ENCODE assay signal across 21 cellular contexts in the genomic region with DNA sequence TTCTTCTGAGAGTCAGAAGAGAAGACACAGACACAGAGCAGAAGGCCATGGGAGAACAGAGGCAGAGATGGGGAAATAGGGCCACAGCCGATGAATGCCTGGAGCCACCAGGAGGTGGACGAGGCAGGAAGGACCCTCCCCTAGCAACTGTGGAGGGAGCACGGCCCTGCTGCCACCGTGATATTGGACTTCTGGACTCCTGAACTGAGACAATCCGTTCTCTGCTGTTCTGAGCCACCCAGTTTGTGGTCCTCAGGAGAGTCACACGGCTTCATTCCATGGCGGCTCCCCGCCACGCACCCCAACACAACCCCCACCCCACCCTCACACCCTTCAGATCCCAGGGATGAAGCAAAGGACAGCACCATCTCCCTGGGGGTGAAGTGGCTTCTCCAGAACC.
DNase-seq lines count a peak whose midpoint lies in the region; ATAC-seq, FAIRE-seq and TF ChIP-seq lines count a peak whose summit lies in the region.
"Had no signal": no experiment of that assay in that cellular context is flagged by ENCODE, and none has a peak within 500 bp of the region (broad histone marks: within the 10 kb centered on the region; RNA-seq: fewer than 3 reads in every experiment).

No MANE protein-coding gene starts in this region.

- H3K9ac ChIP-seq in kidney (ENCODE audit: low read length in 2 of 2): no peak overlapping the region
- peak overlapping the region; percentile 27 for H3K9ac ChIP-seq in neuronal stem cell (ENCODE audit: low read depth, low read length, poor library complexity)

- H3K36me3 ChIP-seq in H7 (replicated peaks; ENCODE audit: control insufficient read depth, insufficient read depth, low read length) (no peaks in the 10 kb centered on the region), kidney (ENCODE audit: control insufficient read depth in 1 of 2, insufficient read depth in 2 of 2, low read length in 2 of 2) (no peaks in the 10 kb centered on the region), neuronal stem cell (replicated peaks in 1 of 2; ENCODE audit: control insufficient read depth in 2 of 2, insufficient read depth in 2 of 2, low read length in 2 of 2) (no peaks in the 10 kb centered on the region), aorta (ENCODE audit: control insufficient read depth in 1 of 2, insufficient read depth in 2 of 2, low read length in 1 of 2) (no peaks in the 10 kb centered on the region)
- H3K36me3 ChIP-seq: BE2C had no signal

- intact Hi-C loops in CD14-positive monocyte (cut with micrococcal nuclease) (no loop called here), kidney (cut with DNase I) (no loop called here), aorta (cut with DNase I) (no loop called here)

- no peaks in the 10 kb centered on the region for H3K36me3 Mint-ChIP-seq in CD14-positive monocyte
- H3K36me3 Mint-ChIP-seq: IgD-negative memory B cell had no signal

- H4K8ac ChIP-seq in neuronal stem cell (ENCODE audit: low read depth, low read length): no peak overlapping the region

- no peak for FAIRE-seq in kidney (lab: Jason Lieb, UNC)
- FAIRE-seq: D721Med, GM12892, HTR-8/SVneo had no signal

- H3K4ac ChIP-seq in neuronal stem cell (ENCODE audit: low read length): no peak overlapping the region

- H3K4me2 ChIP-seq in neuronal stem cell (ENCODE audit: insufficient read depth, low read length, poor library complexity, severe bottlenecking): no peak overlapping the region

- H3K79me1 ChIP-seq in neuronal stem cell (ENCODE audit: low read depth, low read length): no peaks in the 10 kb centered on the region

- TF ChIP-seq CTCF in CD14-positive monocyte (IDR thresholded peaks at IDR 0.05) (no peak), kidney (IDR thresholded peaks at IDR 0.05; ENCODE audit: borderline replicate concordance, extremely low read depth, insufficient read depth) (no peak)

- peak overlapping the region; percentile 49 for H2AK5ac ChIP-seq in neuronal stem cell (ENCODE audit: low read depth, low read length)

- no peak overlapping the region for H3K27ac Mint-ChIP-seq in CD14-positive monocyte
- H3K27ac Mint-ChIP-seq: CD4-positive, alpha-beta T cell had no signal

- DNase-seq in CD14-positive monocyte (ENCODE audit: low spot score) (peak; percentile 26), H7 (peak; percentile 23), kidney (peak; percentile 10), neuronal stem cell (ENCODE audit: low spot score) (no peak), SW 1271 (lab: John Stamatoyannopoulos, UW) (no peak), aorta (no peak)
- DNase-seq in effector CD8-positive, alpha-beta T cell (lab: John Stamatoyannopoulos, UW): no peak
- DNase-seq: BE2C; C1 segment of cervical spinal cord; Caco-2; CD4-positive, alpha-beta T cell; DMS153; DMS79; GDM1; HCEC 1CT; KBM-7 had no signal

- no peak overlapping the region for H4K91ac ChIP-seq in neuronal stem cell (ENCODE audit: low read depth, low read length, poor library complexity)

- H2BK120ac ChIP-seq in neuronal stem cell (ENCODE audit: low read depth, low read length): no peak overlapping the region

- H3K4me3 Mint-ChIP-seq in CD14-positive monocyte: no peak overlapping the region
- H3K4me3 Mint-ChIP-seq: CD4-positive, alpha-beta T cell had no signal

- peak overlapping the region; percentile 40 for H3K18ac ChIP-seq in neuronal stem cell (ENCODE audit: low read length)

- no peak overlapping the region for H3K4me3 ChIP-seq in H7 (ENCODE audit: insufficient read depth, low read depth, low read length)
- no peak overlapping the region for H3K4me3 ChIP-seq in kidney (ENCODE audit: low read length in 2 of 2)
- H3K4me3 ChIP-seq in neuronal stem cell (ENCODE audit: low read length in 2 of 2): no peak overlapping the region
- no peak overlapping the region for H3K4me3 ChIP-seq in aorta (ENCODE audit: low read length in 2 of 2)

- WGBS in neuronal stem cell (ENCODE audit: extremely low coverage in 2 of 2, insufficient read length in 2 of 2, insufficient replicate concordance in 1 of 2), 2 donors: no CpG with 5 or more reads among the region's 9 CpGs
- 72 to 75% methylated on average over 9 of the region's 9 CpGs for WGBS in aorta, 2 donors

- H2BK5ac ChIP-seq in neuronal stem cell (ENCODE audit: low read length): no peak overlapping the region

- H3K9me3 Mint-ChIP-seq in CD14-positive monocyte: peaks cover 0 to 2% (median 0%) of the 10 kb centered on the region in 7 donors
- H3K9me3 Mint-ChIP-seq: CD4-positive, alpha-beta T cell had no signal

- H2BK15ac ChIP-seq in neuronal stem cell (ENCODE audit: low read length): no peak overlapping the region

- H3K23ac ChIP-seq in neuronal stem cell (ENCODE audit: low read depth, low read length, poor library complexity): no peak overlapping the region

- H3K4me1 ChIP-seq in kidney (ENCODE audit: control insufficient read depth in 1 of 2, insufficient read depth in 1 of 2, low read depth in 1 of 2, low read length in 2 of 2): no peaks in the 10 kb centered on the region
- H3K4me1 ChIP-seq in neuronal stem cell (ENCODE audit: control insufficient read depth in 2 of 2, insufficient read depth in 1 of 2, low read depth in 1 of 2, low read length in 2 of 2): peaks cover 4 to 8% of the 10 kb centered on the region in 2 donors
- H3K4me1 ChIP-seq in aorta (ENCODE audit: control insufficient read depth in 1 of 2, insufficient read depth in 2 of 2, low read length in 2 of 2): no peaks in the 10 kb centered on the region
- H3K4me1 ChIP-seq: Caco-2 had no signal

- H3K4me1 Mint-ChIP-seq in CD14-positive monocyte: no peaks in the 10 kb centered on the region

- H2BK12ac ChIP-seq in neuronal stem cell (ENCODE audit: low read length): no peak overlapping the region

- no peaks in the 10 kb centered on the region for H3K9me3 ChIP-seq in kidney (ENCODE audit: control insufficient read depth in 1 of 2, low read length in 2 of 2)
- H3K9me3 ChIP-seq in neuronal stem cell (replicated peaks in 1 of 2; ENCODE audit: control insufficient read depth in 2 of 2, insufficient read depth in 1 of 2, low read depth in 1 of 2, low read length in 2 of 2): no peaks in the 10 kb centered on the region
- H3K9me3 ChIP-seq in aorta (ENCODE audit: control insufficient read depth, low read length): no peaks in the 10 kb centered on the region
- H3K9me3 ChIP-seq: BE2C, Caco-2 had no signal

- H3K27me3 Mint-ChIP-seq in CD14-positive monocyte (ENCODE audit: low read depth in 3 of 3): peaks cover 0 to 5% (median 0%) of the 10 kb centered on the region in 3 donors

- no peak for ATAC-seq in HG03108 (IDR thresholded peaks at IDR 0.05; ENCODE audit: unreplicated experiment)
- ATAC-seq in aorta (ENCODE audit: low FRiP score): no peak

- no peak overlapping the region for H3K27ac ChIP-seq in kidney (ENCODE audit: low read depth in 2 of 2, low read length in 2 of 2)
- H3K27ac ChIP-seq in neuronal stem cell (replicated peaks; ENCODE audit: low read length): no peak overlapping the region
- H3K27ac ChIP-seq in aorta (ENCODE audit: low read depth in 1 of 2, low read length in 2 of 2): no peak overlapping the region

- H3K27me3 ChIP-seq in H7 (ENCODE audit: control insufficient read depth, insufficient read depth, low read length) (no peaks in the 10 kb centered on the region), neuronal stem cell (ENCODE audit: control insufficient read depth in 3 of 3, insufficient read depth in 3 of 3, low read depth in 1 of 3, low read length in 3 of 3) (peaks cover 0 to under 1% (median 0%) of the 10 kb centered on the region in 3 experiments), aorta (ENCODE audit: control insufficient read depth in 1 of 2, insufficient read depth in 2 of 2, low read length in 1 of 2) (no peaks in the 10 kb centered on the region)
- H3K27me3 ChIP-seq: BE2C had no signal

- no peak overlapping the region for H3K14ac ChIP-seq in neuronal stem cell (ENCODE audit: low read length)

- H2AFZ ChIP-seq in neuronal stem cell (ENCODE audit: low read length): no peak overlapping the region

Comparison
In these comparisons a context has a peak if more than half of its experiments do, and no peak if none do; other contexts are left out.
1. DNase-seq: peak in CD14-positive monocyte (single experiment), H7 (single experiment) and kidney (single experiment); none in neuronal stem cell (single experiment), effector CD8-positive, alpha-beta T cell (single experiment), SW 1271 (0 of 2) and aorta (0 of 2).